Comparison of ENCODE assay signal across 16 cellular contexts in the genomic region with DNA sequence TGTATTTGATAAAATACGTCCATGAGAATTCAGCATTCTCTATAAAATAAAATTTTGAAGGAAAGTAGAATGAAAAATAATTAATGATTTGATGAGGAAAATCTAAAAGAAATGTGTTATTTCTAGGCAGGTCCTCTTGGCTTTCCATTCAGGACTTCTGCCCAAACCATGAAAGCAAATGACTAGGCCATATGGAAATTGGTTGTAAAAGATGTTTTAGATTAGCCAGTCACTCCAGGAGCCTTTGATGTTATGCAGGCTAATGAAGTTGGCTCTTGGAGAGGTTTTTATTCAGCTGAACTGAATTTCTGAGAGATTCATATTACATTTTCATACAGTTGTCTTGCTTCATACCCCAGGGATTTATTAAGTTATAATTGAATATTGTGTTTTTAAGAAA.
"Had no signal": no experiment of that assay in that cellular context is flagged by ENCODE, and none has a peak within 500 bp of the region (broad histone marks: within the 10 kb centered on the region; RNA-seq: fewer than 3 reads in every experiment).

No MANE protein-coding gene starts in this region.

- H3K4me1 ChIP-seq: pancreas, spleen had no signal

- FAIRE-seq: astrocyte, keratinocyte, pancreas had no signal

- H3K4me3 ChIP-seq: coronary artery, pancreas, spleen had no signal

- H3K27me3 ChIP-seq: pancreas, spleen had no signal

- H3K4me1 Mint-ChIP-seq: activated naive CD8-positive, alpha-beta T cell treated with anti-CD3 and anti-CD28 coated beads, Interleukin-2, amount 50 U/mL, for 24 hours; activated T-helper 17 cell treated with anti-CD3 and anti-CD28 coated beads, Interleukin-2, amount 50 U/mL, for 72 hours had no signal

- H3K27ac Mint-ChIP-seq: activated naive CD4-positive, alpha-beta T cell treated with anti-CD3 and anti-CD28 coated beads for 36 hours; activated naive CD8-positive, alpha-beta T cell treated with anti-CD3 and anti-CD28 coated beads, Interleukin-2, amount 50 U/mL, for 24 hours; activated T-helper 17 cell treated with anti-CD3 and anti-CD28 coated beads, Interleukin-2, amount 50 U/mL, for 72 hours; stimulated activated naive CD8-positive, alpha-beta T cell treated with anti-CD3 and anti-CD28 coated beads, Interleukin-15, Interleukin-2, amounts not matched to agents 100 ng/mL and 50 ng/mL, for 24 hours; type B pancreatic cell had no signal

- H3K36me3 Mint-ChIP-seq: type B pancreatic cell had no signal

- ATAC-seq: activated naive CD8-positive, alpha-beta T cell treated with anti-CD3 and anti-CD28 coated beads, Interleukin-2, amount 50 U/mL, for 24 hours; activated T-helper 17 cell treated with anti-CD3 and anti-CD28 coated beads, Interleukin-2, amount 50 U/mL, for 72 hours; left lobe of liver; pancreas had no signal

- H3K9me3 Mint-ChIP-seq: activated naive CD4-positive, alpha-beta T cell treated with anti-CD3 and anti-CD28 coated beads for 36 hours; activated T-helper 17 cell treated with anti-CD3 and anti-CD28 coated beads, Interleukin-2, amount 50 U/mL, for 72 hours; stimulated activated naive CD8-positive, alpha-beta T cell treated with anti-CD3 and anti-CD28 coated beads, Interleukin-15, Interleukin-2, amounts not matched to agents 100 ng/mL and 50 ng/mL, for 24 hours; type B pancreatic cell had no signal

- H3K27ac ChIP-seq: coronary artery, epithelial cell of prostate, pancreas, spleen, WERI-Rb-1 had no signal

- H3K9me3 ChIP-seq: pancreas, spleen had no signal

- H3K27me3 Mint-ChIP-seq: type B pancreatic cell had no signal

- H3K36me3 ChIP-seq: pancreas, spleen, WERI-Rb-1 had no signal

- DNase-seq: activated CD4-positive, alpha-beta T cell treated with anti-CD3 and anti-CD28 coated beads, Interleukin-2, amount 50 U/mL, for 48 hours; activated naive CD4-positive, alpha-beta T cell treated with anti-CD3 and anti-CD28 coated beads for 36 hours; activated naive CD8-positive, alpha-beta T cell treated with anti-CD3 and anti-CD28 coated beads, Interleukin-2, amount 50 U/mL, for 24 hours; effector CD8-positive, alpha-beta T cell; naive B cell; pancreas; spleen; WERI-Rb-1 had no signal

- H3K4me3 Mint-ChIP-seq: activated naive CD4-positive, alpha-beta T cell treated with anti-CD3 and anti-CD28 coated beads for 36 hours; activated naive CD8-positive, alpha-beta T cell treated with anti-CD3 and anti-CD28 coated beads, Interleukin-2, amount 50 U/mL, for 24 hours; activated T-helper 17 cell treated with anti-CD3 and anti-CD28 coated beads, Interleukin-2, amount 50 U/mL, for 72 hours; naive B cell; stimulated activated naive CD8-positive, alpha-beta T cell treated with anti-CD3 and anti-CD28 coated beads, Interleukin-15, Interleukin-2, amounts not matched to agents 100 ng/mL and 50 ng/mL, for 24 hours; type B pancreatic cell had no signal
